Comparison of ENCODE assay signal across 19 cellular contexts in genomic region chr11:66283461-66284105, GRCh38. TPM values are rescaled to one million over a fixed set of nuclear protein-coding genes. Genes with fewer than 3 reads are reported as not detected.
DNase-seq lines count a peak whose midpoint lies in the region; ATAC-seq and TF ChIP-seq lines count a peak whose summit lies in the region.
"Had no signal": no experiment of that assay in that cellular context is flagged by ENCODE, and none has a peak within 500 bp of the region (broad histone marks: within the 10 kb centered on the region; RNA-seq: fewer than 3 reads in every experiment).

No MANE protein-coding gene starts in this region.

- no peaks in the 10 kb centered on the region for H3K27me3 ChIP-seq in CD8-positive, alpha-beta T cell (ENCODE audit: insufficient read depth, low read length)
- no peaks in the 10 kb centered on the region for H3K27me3 ChIP-seq in H9 (ENCODE audit: insufficient read depth, low read length)
- no peaks in the 10 kb centered on the region for H3K27me3 ChIP-seq in neuronal stem cell (ENCODE audit: control insufficient read depth in 3 of 3, insufficient read depth in 3 of 3, low read depth in 1 of 3, low read length in 3 of 3)
- H3K27me3 ChIP-seq: upper lobe of left lung had no signal

- ATAC-seq in CD8-positive, alpha-beta T cell = no peak
- no peak for ATAC-seq in HG03097 (IDR thresholded peaks at IDR 0.05; ENCODE audit: low FRiP score, unreplicated experiment)

- H3K14ac ChIP-seq in H9 (ENCODE audit: insufficient read depth, low read length) (no peak overlapping the region), neuronal stem cell (ENCODE audit: low read length) (no peak overlapping the region)

- no peaks in the 10 kb centered on the region for H3K36me3 Mint-ChIP-seq in CD8-positive, alpha-beta T cell
- H3K36me3 Mint-ChIP-seq in H9 (ENCODE audit: insufficient read depth in 1 of 3, low read depth in 3 of 3) = peaks cover 0 to 10% (median 9%) of the 10 kb centered on the region in 3 experiments; a peak in 5 of 7 replicates
- peaks cover 6% of the 10 kb centered on the region for H3K36me3 Mint-ChIP-seq in activated T-helper 1 cell treated with anti-CD3 and anti-CD28 coated beads, Interleukin-12 subunit alpha, Interleukin-12 subunit beta, Interleukin-2, Interleukin-4 antibody, amounts not matched to agents 30 ng/mL and 10 ng/mL and 1 ng/mL, durations not matched to agents 14 hours and 24 hours and 36 hours (ENCODE audit: low read depth)

- intact Hi-C loops in CD8-positive, alpha-beta T cell (cut with DNase I, micrococcal nuclease) = loop anchor here in 1 of 2 experiments (10.0 kb wide), 1 partner anchor 209 kb away; the partner anchor contains the start of gene PACS1
- intact Hi-C loops in activated T-helper 1 cell treated with anti-CD3 and anti-CD28 coated beads, Interleukin-12 subunit alpha, Interleukin-12 subunit beta, Interleukin-2, Interleukin-4 antibody, amounts not matched to agents 30 ng/mL and 10 ng/mL and 1 ng/mL, durations not matched to agents 14 hours and 24 hours and 36 hours (cut with micrococcal nuclease) = no loop called here

- no CpG with 5 or more reads among the region's 14 CpGs for WGBS in H9 (ENCODE audit: extremely low coverage, insufficient read length, low lambda C conversion rate)
- no CpG with 5 or more reads among the region's 14 CpGs for WGBS in neuronal stem cell (ENCODE audit: extremely low coverage in 2 of 2, insufficient read length in 2 of 2, insufficient replicate concordance in 1 of 2), 2 donors

- H3K27ac Mint-ChIP-seq in CD8-positive, alpha-beta T cell = peak overlapping the region; percentile 27
- no peak overlapping the region for H3K27ac Mint-ChIP-seq in H9
- H3K27ac Mint-ChIP-seq in activated T-helper 1 cell treated with anti-CD3 and anti-CD28 coated beads, Interleukin-12 subunit alpha, Interleukin-12 subunit beta, Interleukin-2, Interleukin-4 antibody, amounts not matched to agents 30 ng/mL and 10 ng/mL and 1 ng/mL, durations not matched to agents 14 hours and 24 hours and 36 hours = peak overlapping the region; percentile 58

- H3K36me3 ChIP-seq in CD8-positive, alpha-beta T cell (ENCODE audit: insufficient read depth, low read length) = no peaks in the 10 kb centered on the region
- peaks cover 21 to 58% of the 10 kb centered on the region in 2 donors for H3K36me3 ChIP-seq in neuronal stem cell (replicated peaks in 1 of 2; ENCODE audit: control insufficient read depth in 2 of 2, insufficient read depth in 2 of 2, low read length in 2 of 2)

- H4K20me1 ChIP-seq in H9 (ENCODE audit: control insufficient read depth, insufficient read depth, insufficient read length) = no peaks in the 10 kb centered on the region

- H2BK12ac ChIP-seq in H9 (ENCODE audit: insufficient read length, low read depth, low read length) (no peak overlapping the region), neuronal stem cell (ENCODE audit: low read length) (no peak overlapping the region)

- no peak for DNase-seq in CD8-positive, alpha-beta T cell
- DNase-seq in H9 (no peak), neuronal stem cell (ENCODE audit: low spot score) (no peak), NAMALWA (ENCODE audit: low spot score) (no peak)
- DNase-seq in activated T-helper 1 cell treated with anti-CD3 and anti-CD28 coated beads, Interleukin-12 subunit alpha, Interleukin-12 subunit beta, Interleukin-2, Interleukin-4 antibody, amounts not matched to agents 30 ng/mL and 10 ng/mL and 1 ng/mL, durations not matched to agents 14 hours and 24 hours and 36 hours (ENCODE audit: low spot score) = no peak
- DNase-seq in stimulated activated CD4-positive, alpha-beta T cell treated with anti-CD3 and anti-CD28 coated beads, Interleukin-4, amount 100 ng/mL, for 24 hours = no peak
- DNase-seq: activated gamma-delta T cell; anterior cingulate cortex; foreskin melanocyte; GM23248; left lung; NCI-H2081 treated with DMSO at 0.1 percent for 48 hours; NCI-H526; small intestine; stimulated activated naive CD4-positive, alpha-beta T cell had no signal

- H3K9ac ChIP-seq in H9 (ENCODE audit: extremely low read depth, insufficient read length, low read length) (no peak overlapping the region), neuronal stem cell (ENCODE audit: low read depth, low read length, poor library complexity) (no peak overlapping the region)

- TF ChIP-seq CTCF in CD8-positive, alpha-beta T cell (IDR thresholded peaks at IDR 0.05) = no peak
- TF ChIP-seq CTCF in H9 (conservative IDR thresholded peaks at IDR 0.05) = peak; percentile 33; the same call in 2 of the 3 replicates

- H3K4ac ChIP-seq in H9 (ENCODE audit: low read depth, low read length) = no peak overlapping the region
- no peak overlapping the region for H3K4ac ChIP-seq in neuronal stem cell (ENCODE audit: low read length)

- peaks cover 49% of the 10 kb centered on the region for H3K4me1 Mint-ChIP-seq in CD8-positive, alpha-beta T cell (ENCODE audit: low read depth)
- peaks cover 28 to 36% of the 10 kb centered on the region in 2 experiments for H3K4me1 Mint-ChIP-seq in H9
- H3K4me1 Mint-ChIP-seq in activated T-helper 1 cell treated with anti-CD3 and anti-CD28 coated beads, Interleukin-12 subunit alpha, Interleukin-12 subunit beta, Interleukin-2, Interleukin-4 antibody, amounts not matched to agents 30 ng/mL and 10 ng/mL and 1 ng/mL, durations not matched to agents 14 hours and 24 hours and 36 hours (ENCODE audit: low read depth) = peaks cover 29% of the 10 kb centered on the region

- H3K27me3 Mint-ChIP-seq in CD8-positive, alpha-beta T cell (ENCODE audit: low read depth) = no peaks in the 10 kb centered on the region
- peaks cover 23% of the 10 kb centered on the region for H3K27me3 Mint-ChIP-seq in H9 (ENCODE audit: low read depth)
- H3K27me3 Mint-ChIP-seq in activated T-helper 1 cell treated with anti-CD3 and anti-CD28 coated beads, Interleukin-12 subunit alpha, Interleukin-12 subunit beta, Interleukin-2, Interleukin-4 antibody, amounts not matched to agents 30 ng/mL and 10 ng/mL and 1 ng/mL, durations not matched to agents 14 hours and 24 hours and 36 hours (ENCODE audit: insufficient read depth) = peaks cover 10% of the 10 kb centered on the region

- H3K9me3 Mint-ChIP-seq in CD8-positive, alpha-beta T cell = no peaks in the 10 kb centered on the region
- H3K9me3 Mint-ChIP-seq in H9 = no peaks in the 10 kb centered on the region; a peak in 1 of 5 replicates
- H3K9me3 Mint-ChIP-seq in activated T-helper 1 cell treated with anti-CD3 and anti-CD28 coated beads, Interleukin-12 subunit alpha, Interleukin-12 subunit beta, Interleukin-2, Interleukin-4 antibody, amounts not matched to agents 30 ng/mL and 10 ng/mL and 1 ng/mL, durations not matched to agents 14 hours and 24 hours and 36 hours = no peaks in the 10 kb centered on the region

- H2BK120ac ChIP-seq in H9 (ENCODE audit: low read depth, low read length, poor library complexity, severe bottlenecking) (no peak overlapping the region), neuronal stem cell (ENCODE audit: low read depth, low read length) (no peak overlapping the region)

- peaks cover 4% of the 10 kb centered on the region for H3K23me2 ChIP-seq in H9 (ENCODE audit: insufficient read length, low read depth, low read length, poor library complexity, severe bottlenecking)

- H2AFZ ChIP-seq in H9 (ENCODE audit: low read length) = no peak overlapping the region
- H2AFZ ChIP-seq in neuronal stem cell (ENCODE audit: low read length) = no peak overlapping the region
- H2AFZ ChIP-seq: GM23248 had no signal

- POLR2A ChIA-PET in CD8-positive, alpha-beta T cell (lab: Charles Lee) = interaction anchor here (1.2 to 1.6 kb wide), 3 partner anchors 12 to 61 kb away, joined by 3 to 6 read pairs (median 3); no protein-coding TSS in a partner anchor

- no peak overlapping the region for H3T11ph ChIP-seq in H9 (ENCODE audit: low read length)

- H3K56ac ChIP-seq in H9 (ENCODE audit: insufficient read length, low read depth, low read length) = no peak overlapping the region

- H3K9me3 ChIP-seq in CD8-positive, alpha-beta T cell (ENCODE audit: low read length) = no peaks in the 10 kb centered on the region
- H3K9me3 ChIP-seq in H9 (ENCODE audit: control insufficient read depth, low read depth, low read length) (no peaks in the 10 kb centered on the region), neuronal stem cell (replicated peaks in 1 of 2; ENCODE audit: control insufficient read depth in 2 of 2, insufficient read depth in 1 of 2, low read depth in 1 of 2, low read length in 2 of 2) (no peaks in the 10 kb centered on the region)
- H3K9me3 ChIP-seq: left lung, upper lobe of left lung had no signal

- peaks cover 34% of the 10 kb centered on the region for H3K4me1 ChIP-seq in CD8-positive, alpha-beta T cell (ENCODE audit: insufficient read depth, low read length)
- 0 out of 2 replicates have a peak, but pooled peaks cover 2% of the 10 kb centered on the region for H3K4me1 ChIP-seq in H9 (ENCODE audit: insufficient read depth, low read length)
- peaks cover 31 to 44% of the 10 kb centered on the region in 2 donors for H3K4me1 ChIP-seq in neuronal stem cell (ENCODE audit: control insufficient read depth in 2 of 2, insufficient read depth in 1 of 2, low read depth in 1 of 2, low read length in 2 of 2)

- no peak overlapping the region for H3K27ac ChIP-seq in CD8-positive, alpha-beta T cell (ENCODE audit: low read depth, low read length)
- H3K27ac ChIP-seq in H9 (ENCODE audit: insufficient read length, low read depth, low read length) = no peak overlapping the region
- no peak overlapping the region for H3K27ac ChIP-seq in neuronal stem cell (replicated peaks; ENCODE audit: low read length)
- H3K27ac ChIP-seq: left lung had no signal

- H4K5ac ChIP-seq in H9 (ENCODE audit: insufficient read length, low read depth, low read length) = no peak overlapping the region

- H2BK5ac ChIP-seq in H9 (ENCODE audit: insufficient read length, low read length) (no peak overlapping the region), neuronal stem cell (ENCODE audit: low read length) (no peak overlapping the region)

- H3K4me3 Mint-ChIP-seq in CD8-positive, alpha-beta T cell = no peak overlapping the region
- H3K4me3 Mint-ChIP-seq in H9 = no peak overlapping the region
- no peak overlapping the region for H3K4me3 Mint-ChIP-seq in activated T-helper 1 cell treated with anti-CD3 and anti-CD28 coated beads, Interleukin-12 subunit alpha, Interleukin-12 subunit beta, Interleukin-2, Interleukin-4 antibody, amounts not matched to agents 30 ng/mL and 10 ng/mL and 1 ng/mL, durations not matched to agents 14 hours and 24 hours and 36 hours

- H4K8ac ChIP-seq in H9 (replicated peaks; ENCODE audit: insufficient read length, low read depth, low read length) (no peak overlapping the region), neuronal stem cell (ENCODE audit: low read depth, low read length) (no peak overlapping the region)

- H3K79me1 ChIP-seq in H9 (ENCODE audit: insufficient read depth, low read depth, low read length, poor library complexity, severe bottlenecking) (no peaks in the 10 kb centered on the region), neuronal stem cell (ENCODE audit: low read depth, low read length) (peaks cover 2% of the 10 kb centered on the region)

- H2BK15ac ChIP-seq in H9 (ENCODE audit: low read depth, low read length) (no peak overlapping the region), neuronal stem cell (ENCODE audit: low read length) (no peak overlapping the region)

- H3K79me2 ChIP-seq in H9 (ENCODE audit: insufficient read depth, low read length) = peaks cover 1% of the 10 kb centered on the region; the same call in 1 of the 2 replicates

- no peak overlapping the region for H3K4me3 ChIP-seq in CD8-positive, alpha-beta T cell (ENCODE audit: low read depth, low read length)
- H3K4me3 ChIP-seq in neuronal stem cell (ENCODE audit: low read length in 2 of 2) = no peak overlapping the region
- H3K4me3 ChIP-seq: GM23248, left lung, upper lobe of left lung had no signal

- H3K18ac ChIP-seq in H9 (ENCODE audit: insufficient read length, low read depth, low read length) (no peak overlapping the region), neuronal stem cell (ENCODE audit: low read length) (no peak overlapping the region)

- H2AK5ac ChIP-seq in H9 (ENCODE audit: insufficient read length, low read length) (no peak overlapping the region), neuronal stem cell (ENCODE audit: low read depth, low read length) (no peak overlapping the region)

- CTCF ChIA-PET in CD8-positive, alpha-beta T cell (lab: Charles Lee) = interaction anchor here (1.0 to 5.2 kb wide), 14 partner anchors 12 to 66 kb away, joined by 3 to 63 read pairs (median 4); partner anchors contain the start of gene RAB1B

- no peak overlapping the region for H3K4me2 ChIP-seq in H9 (ENCODE audit: insufficient read depth, insufficient read length, low read length)
- no peak overlapping the region for H3K4me2 ChIP-seq in neuronal stem cell (ENCODE audit: insufficient read depth, low read length, poor library complexity, severe bottlenecking)

- H4K91ac ChIP-seq in H9 (ENCODE audit: insufficient read length, low read depth, low read length) (no peak overlapping the region), neuronal stem cell (ENCODE audit: low read depth, low read length, poor library complexity) (peak overlapping the region; percentile 1)

- no peak overlapping the region for H2BK20ac ChIP-seq in H9 (ENCODE audit: low read depth, low read length, poor library complexity, severe bottlenecking)

- H3K23ac ChIP-seq in H9 (ENCODE audit: insufficient read length, low read depth, low read length) = no peak overlapping the region
- no peak overlapping the region for H3K23ac ChIP-seq in neuronal stem cell (ENCODE audit: low read depth, low read length, poor library complexity)

RNA-seq across cellular contexts. Expression of gene YIF1A, which starts 5.4 kb away (rescaled TPM):
- 10 to 100 TPM; 16.8 to 17.1 TPM for total RNA-seq in CD8-positive, alpha-beta T cell
- 64.3 and 71.6 TPM in 2 replicates for total RNA-seq in H9 (2021)
- total RNA-seq in activated T-helper 1 cell treated with anti-CD3 and anti-CD28 coated beads, Interleukin-12 subunit alpha, Interleukin-12 subunit beta, Interleukin-2, Interleukin-4 antibody, amounts not matched to agents 30 ng/mL and 10 ng/mL and 1 ng/mL, durations not matched to agents 14 hours and 24 hours and 36 hours = 125 and 127 TPM in 2 replicates
- polyA plus RNA-seq in neuronal stem cell (2013, experiment 1 of 2) = 75.4 TPM
- 75.5 TPM for polyA plus RNA-seq in neuronal stem cell (2013, experiment 2 of 2)

RNA-seq across cellular contexts. Expression of gene CNIH2, which starts 5.6 kb away (rescaled TPM):
- total RNA-seq in CD8-positive, alpha-beta T cell = 1 to 10 TPM; 4.9 to 5.7 TPM
- 11.8 and 12.0 TPM in 2 replicates for total RNA-seq in H9 (2021)
- 1.7 and 1.8 TPM in 2 replicates for total RNA-seq in activated T-helper 1 cell treated with anti-CD3 and anti-CD28 coated beads, Interleukin-12 subunit alpha, Interleukin-12 subunit beta, Interleukin-2, Interleukin-4 antibody, amounts not matched to agents 30 ng/mL and 10 ng/mL and 1 ng/mL, durations not matched to agents 14 hours and 24 hours and 36 hours
- polyA plus RNA-seq in neuronal stem cell (2013, experiment 1 of 2) = 24.3 TPM
- 24.3 TPM for polyA plus RNA-seq in neuronal stem cell (2013, experiment 2 of 2)
- total RNA-seq: posterior vena cava had no signal

RNA-seq across cellular contexts. Expression of gene TMEM151A, which starts 8.1 kb away (rescaled TPM):
- under 1 TPM; 0.19 to 0.31 TPM for total RNA-seq in CD8-positive, alpha-beta T cell
- total RNA-seq in H9 (2021) = 1.2 and 1.4 TPM in 2 replicates
- not detected in 2 replicates for total RNA-seq in activated T-helper 1 cell treated with anti-CD3 and anti-CD28 coated beads, Interleukin-12 subunit alpha, Interleukin-12 subunit beta, Interleukin-2, Interleukin-4 antibody, amounts not matched to agents 30 ng/mL and 10 ng/mL and 1 ng/mL, durations not matched to agents 14 hours and 24 hours and 36 hours
- 0.15 TPM for polyA plus RNA-seq in neuronal stem cell (2013, experiment 1 of 2)
- polyA plus RNA-seq in neuronal stem cell (2013, experiment 2 of 2) = 0.17 TPM
- total RNA-seq: M059J, posterior vena cava had no signal

RNA-seq across cellular contexts. Expression of gene RAB1B, which starts 15.1 kb away (rescaled TPM):
- 10 to 100 TPM; 34.4 to 36.3 TPM for total RNA-seq in CD8-positive, alpha-beta T cell
- 118 and 122 TPM in 2 replicates for total RNA-seq in H9 (2021)
- total RNA-seq in activated T-helper 1 cell treated with anti-CD3 and anti-CD28 coated beads, Interleukin-12 subunit alpha, Interleukin-12 subunit beta, Interleukin-2, Interleukin-4 antibody, amounts not matched to agents 30 ng/mL and 10 ng/mL and 1 ng/mL, durations not matched to agents 14 hours and 24 hours and 36 hours = 123 and 124 TPM in 2 replicates
- 109 TPM for polyA plus RNA-seq in neuronal stem cell (2013, experiment 1 of 2)
- 106 TPM for polyA plus RNA-seq in neuronal stem cell (2013, experiment 2 of 2)

RNA-seq across cellular contexts. Expression of gene KLC2, which starts 26.1 kb away (rescaled TPM):
- total RNA-seq in CD8-positive, alpha-beta T cell = 10 to 100 TPM; 29.6 to 35.4 TPM
- total RNA-seq in H9 (2021) = 56.7 and 59.7 TPM in 2 replicates
- 56.3 and 62.1 TPM in 2 replicates for total RNA-seq in activated T-helper 1 cell treated with anti-CD3 and anti-CD28 coated beads, Interleukin-12 subunit alpha, Interleukin-12 subunit beta, Interleukin-2, Interleukin-4 antibody, amounts not matched to agents 30 ng/mL and 10 ng/mL and 1 ng/mL, durations not matched to agents 14 hours and 24 hours and 36 hours
- polyA plus RNA-seq in neuronal stem cell (2013, experiment 1 of 2) = 47.2 TPM
- polyA plus RNA-seq in neuronal stem cell (2013, experiment 2 of 2) = 45.3 TPM

Comparison
In these comparisons a context has a peak if more than half of its experiments do, and no peak if none do; other contexts are left out.
1. H3K27ac Mint-ChIP-seq: peak in CD8-positive, alpha-beta T cell (single experiment) and activated T-helper 1 cell treated with anti-CD3 and anti-CD28 coated beads, Interleukin-12 subunit alpha, Interleukin-12 subunit beta, Interleukin-2, Interleukin-4 antibody, amounts not matched to agents 30 ng/mL and 10 ng/mL and 1 ng/mL, durations not matched to agents 14 hours and 24 hours and 36 hours (single experiment); none in H9 (0 of 3).